ENCODE assay signal across 8 cellular contexts in the genomic region with DNA sequence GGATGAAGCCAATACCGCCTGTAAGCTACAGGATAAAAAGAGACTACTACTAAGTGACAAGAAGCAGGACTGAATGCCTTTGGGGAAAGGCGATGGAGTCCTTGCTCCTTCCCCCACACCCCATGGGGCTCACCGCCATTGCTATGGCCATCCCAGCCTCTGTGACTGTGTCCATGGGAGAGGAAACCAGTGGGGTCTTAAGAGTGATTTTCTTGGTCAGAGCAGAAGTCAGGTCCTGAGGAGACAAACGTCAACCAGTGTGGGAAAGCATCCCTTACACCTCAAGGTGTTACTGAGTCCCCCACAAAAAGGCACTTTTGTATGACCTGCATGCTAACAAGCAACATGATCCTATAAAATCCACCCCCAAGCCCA. TPM values are rescaled to one million over a fixed set of nuclear protein-coding genes. Genes with fewer than 3 reads are reported as not detected.
DNase-seq lines count a peak whose midpoint lies in the region; ATAC-seq, FAIRE-seq and TF ChIP-seq lines count a peak whose summit lies in the region.

No MANE protein-coding gene starts in this region.

- TF ChIP-seq CTCF in HepG2 (CRISPR knock-in tag; IDR thresholded peaks at IDR 0.05) (no peak), thyroid gland (IDR thresholded peaks at IDR 0.05) (no peak)

- no peaks in the 10 kb centered on the region for H3K27me3 Mint-ChIP-seq in activated naive CD4-positive, alpha-beta T cell treated with anti-CD3 and anti-CD28 coated beads for 36 hours (ENCODE audit: low read depth)

- no peaks in the 10 kb centered on the region for H4K20me1 ChIP-seq in HepG2 (ENCODE audit: insufficient read depth, low read length)

- H3K36me3 ChIP-seq in HepG2 (replicated peaks in 1 of 2; ENCODE audit: control insufficient read depth in 1 of 2, insufficient read depth in 2 of 2, low read length in 2 of 2) (peaks cover 28 to 62% of the 10 kb centered on the region in 2 experiments), thyroid gland (peaks cover 51 to 57% of the 10 kb centered on the region in 2 donors)

- H3K79me2 ChIP-seq in HepG2 (ENCODE audit: insufficient read depth, low read length), result peaks cover 15% of the 10 kb centered on the region

- peak overlapping the region; percentile 89 for H3K27ac Mint-ChIP-seq in activated naive CD4-positive, alpha-beta T cell treated with anti-CD3 and anti-CD28 coated beads for 36 hours

- H3K27ac ChIP-seq in angular gyrus (ENCODE audit: low read depth, low read length) (peak overlapping the region; percentile 97), HepG2 (ENCODE audit: extremely low read length, insufficient read depth, low read length) (peak overlapping the region; percentile 63), thyroid gland (peak overlapping the region; percentile 36 to 85 (median 78))

- H3K27me3 ChIP-seq in HepG2 (ENCODE audit: control insufficient read depth in 1 of 2, insufficient read depth in 2 of 2, low read length in 2 of 2) (no peaks in the 10 kb centered on the region), thyroid gland (no peaks in the 10 kb centered on the region)

- peaks cover 60% of the 10 kb centered on the region for H3K36me3 Mint-ChIP-seq in activated naive CD4-positive, alpha-beta T cell treated with anti-CD3 and anti-CD28 coated beads for 36 hours (ENCODE audit: low read depth)

- TF ChIP-seq POLR2A in HepG2 (IDR thresholded peaks at IDR 0.05; ENCODE audit: insufficient read depth in 1 of 2, low read depth in 2 of 2, low read length in 2 of 2) (no peak), thyroid gland (IDR thresholded peaks at IDR 0.05) (no peak)

- H2AFZ ChIP-seq in HepG2 (ENCODE audit: low read length), result no peak overlapping the region

- H3K9me3 ChIP-seq in HepG2 (ENCODE audit: low read length) (no peaks in the 10 kb centered on the region), thyroid gland (no peaks in the 10 kb centered on the region)

- no TSS peak for BruUV-seq in HepG2 (replicated peaks; lab: Mats Ljungman, UMichigan)

- WGBS in HepG2 (ENCODE audit: low lambda C conversion rate), result 100% methylated on average over 2 of the region's 4 CpGs
- WGBS in thyroid gland, 2 donors, result 85 to 93% methylated on average over 4 of the region's 4 CpGs

- H3K9me3 Mint-ChIP-seq in activated naive CD4-positive, alpha-beta T cell treated with anti-CD3 and anti-CD28 coated beads for 36 hours, result no peaks in the 10 kb centered on the region

- TF ChIP-seq RAD21 in HepG2 (CRISPR knock-in tag; IDR thresholded peaks at IDR 0.05), result no peak

- DNase-seq in activated naive CD4-positive, alpha-beta T cell treated with anti-CD3 and anti-CD28 coated beads for 36 hours, result no peak
- no peak for DNase-seq in activated naive CD4-positive, alpha-beta T cell treated with anti-CD3 and anti-CD28 coated beads, Interleukin-2, amount 50 U/mL, for 16 hours
- DNase-seq in HepG2 (ENCODE audit: low spot score), result no peak
- no peak for DNase-seq in thyroid gland
- DNase-seq in NCI-H510A (lab: John Stamatoyannopoulos, UW), result no peak
- no peak for DNase-seq in NOMO-1 (lab: John Stamatoyannopoulos, UW; ENCODE audit: unreplicated experiment in 2 of 2)

- ATAC-seq in HepG2 (no peak), GM21529 (IDR thresholded peaks at IDR 0.05; ENCODE audit: unreplicated experiment) (no peak)

- H3K4me2 ChIP-seq in HepG2 (ENCODE audit: low read depth, low read length), result peak overlapping the region; percentile 90

- TF ChIP-seq EP300 in HepG2 (IDR thresholded peaks at IDR 0.05; ENCODE audit: low read depth in 2 of 2, low read length in 2 of 2) (no peak), HepG2 (CRISPR knock-in tag; IDR thresholded peaks at IDR 0.05; ENCODE audit: borderline replicate concordance) (no peak)

- no peak for FAIRE-seq in HepG2 (lab: Jason Lieb, UNC)

- peaks cover 49% of the 10 kb centered on the region for H3K4me1 ChIP-seq in HepG2 (ENCODE audit: insufficient read depth, low read length)
- H3K4me1 ChIP-seq in thyroid gland, result peaks cover 9 to 19% of the 10 kb centered on the region in 2 donors

- peaks cover 57% of the 10 kb centered on the region for H3K4me1 Mint-ChIP-seq in activated naive CD4-positive, alpha-beta T cell treated with anti-CD3 and anti-CD28 coated beads for 36 hours (ENCODE audit: low read depth)

- POLR2A ChIA-PET in HepG2 (lab: Yijun Ruan, JAX), result interaction anchor here (1.5 to 2.3 kb wide), 6 partner anchors 13 to 109 kb away, joined by 5 to 40 read pairs (median 8); a partner anchor contains a TSS

- intact Hi-C loops in activated naive CD4-positive, alpha-beta T cell treated with anti-CD3 and anti-CD28 coated beads for 36 hours (cut with micrococcal nuclease), result loop anchor here (10.0 kb wide), 1 partner anchor 697 kb away; a partner anchor contains a TSS
- intact Hi-C loops in HepG2 (cut with micrococcal nuclease; ENCODE audit: unreplicated experiment) (no loop called here), thyroid gland (cut with DNase I) (loop anchor here (10.0 kb wide), 1 partner anchor 67 kb away; a partner anchor contains a TSS)

- peak overlapping the region; percentile 83 for H3K9ac ChIP-seq in HepG2 (ENCODE audit: insufficient read depth, low read depth, low read length)

- in situ Hi-C loops in HepG2 (cut with HindIII; ENCODE audit: extremely low pct_ligation_motif_present, low pct_unique_long_range_greater_than_20kb), result no loop called here

- H3K4me3 ChIP-seq in HepG2 (replicated peaks in 1 of 3; ENCODE audit: insufficient read depth in 1 of 3, low read depth in 2 of 3, low read length in 3 of 3), result peak overlapping the region; percentile 56 to 78 (median 73); a peak in 5 of 6 replicates
- H3K4me3 ChIP-seq in thyroid gland (replicated peaks in 1 of 3), result peak overlapping the region in 1 of 3 donors; percentile 56

- CTCF ChIA-PET in activated naive CD4-positive, alpha-beta T cell treated with anti-CD3 and anti-CD28 coated beads for 36 hours (lab: Charles Lee), result interaction anchor here (0.7 to 1.9 kb wide), 4 partner anchors 14 to 66 kb away, joined by 3 to 7 read pairs (median 4); a partner anchor contains a TSS
- CTCF ChIA-PET in HepG2 (lab: Yijun Ruan, JAX; ENCODE audit: low intra/inter-chr PET ratio, low total read pairs), result no interaction called here

- peak overlapping the region; percentile 91 for H3K4me3 Mint-ChIP-seq in activated naive CD4-positive, alpha-beta T cell treated with anti-CD3 and anti-CD28 coated beads for 36 hours

RNA-seq across cellular contexts. Expression of a gene that starts 0.9 kb away (rescaled TPM):
- total RNA-seq in activated naive CD4-positive, alpha-beta T cell treated with anti-CD3 and anti-CD28 coated beads for 36 hours, result 100 to 1,000 TPM; 565 to 593 TPM
- total RNA-seq in HepG2 (2016; rRNA removed; fragmentation: Illumina TruSeq; extraction: Trizol), result 260 and 344 TPM in 2 replicates
- total RNA-seq in HepG2 (2016; cell fraction: cytosol; rRNA removed; fragmentation: Illumina TruSeq; extraction: Trizol; ENCODE audit: low read depth), result 94.1 and 106 TPM in 2 replicates
- total RNA-seq in HepG2 (2016; cell fraction: insoluble cytoplasmic fraction; rRNA removed; fragmentation: Illumina TruSeq; extraction: Trizol), result 263 and 346 TPM in 2 replicates
- 186 and 193 TPM in 2 replicates for total RNA-seq in HepG2 (2016; cell fraction: membrane; rRNA removed; fragmentation: Illumina TruSeq; extraction: Trizol)
- total RNA-seq in HepG2 (2016; cell fraction: nucleus; rRNA removed; fragmentation: Illumina TruSeq; extraction: Trizol), result 117 and 127 TPM in 2 replicates
- 248 and 252 TPM in 2 replicates for polyA plus RNA-seq in HepG2 (2011; rRNA removed)
- 227 and 254 TPM in 2 replicates for polyA plus RNA-seq in HepG2 (2011; cell fraction: cytosol; rRNA removed)
- polyA plus RNA-seq in HepG2 (2011; cell fraction: nucleus; rRNA removed), result 167 and 184 TPM in 2 replicates
- 171 and 213 TPM in 2 replicates for polyA plus RNA-seq in HepG2 (2012)
- 80.1 and 88.8 TPM in 2 replicates for polyA plus RNA-seq in HepG2 (2016; cell fraction: cytosol; fragmentation: Illumina TruSeq; extraction: Trizol; ENCODE audit: low read depth)
- 319 and 340 TPM in 2 replicates for polyA plus RNA-seq in HepG2 (2016; cell fraction: insoluble cytoplasmic fraction; fragmentation: Illumina TruSeq; extraction: Trizol; ENCODE audit: low read depth)
- polyA plus RNA-seq in HepG2 (2016; cell fraction: membrane; fragmentation: Illumina TruSeq; extraction: Trizol; ENCODE audit: low read depth), result 142 and 165 TPM in 2 replicates
- 169 and 178 TPM in 2 replicates for polyA plus RNA-seq in HepG2 (2016; cell fraction: nucleus; fragmentation: Illumina TruSeq; extraction: Trizol; ENCODE audit: insufficient read depth, low read depth)
- 431 and 698 TPM in 2 replicates for polyA minus RNA-seq in HepG2 (2011; rRNA and poly(A)+ RNA removed; ENCODE audit: low replicate concordance)
- 171 and 193 TPM in 2 replicates for polyA minus RNA-seq in HepG2 (2011; cell fraction: cytosol; rRNA and poly(A)+ RNA removed)
- 84.5 and 109 TPM in 2 replicates for polyA minus RNA-seq in HepG2 (2011; cell fraction: nucleus; rRNA and poly(A)+ RNA removed)
- total RNA-seq in thyroid gland, result 100 to 1,000 TPM in 3 of 4 donors, 10 to 100 TPM in 1; 92.9 to 159 (median 109) TPM

RNA-seq across cellular contexts. Expression of a gene that starts 6.4 kb away (rescaled TPM):
- 100 to 1,000 TPM; 113 to 115 TPM for total RNA-seq in activated naive CD4-positive, alpha-beta T cell treated with anti-CD3 and anti-CD28 coated beads for 36 hours
- total RNA-seq in HepG2 (2016; rRNA removed; fragmentation: Illumina TruSeq; extraction: Trizol), result 50.0 and 51.9 TPM in 2 replicates
- 26.9 and 32.9 TPM in 2 replicates for total RNA-seq in HepG2 (2016; cell fraction: cytosol; rRNA removed; fragmentation: Illumina TruSeq; extraction: Trizol; ENCODE audit: low read depth)
- 52.3 and 61.1 TPM in 2 replicates for total RNA-seq in HepG2 (2016; cell fraction: insoluble cytoplasmic fraction; rRNA removed; fragmentation: Illumina TruSeq; extraction: Trizol)
- 26.1 and 38.8 TPM in 2 replicates for total RNA-seq in HepG2 (2016; cell fraction: membrane; rRNA removed; fragmentation: Illumina TruSeq; extraction: Trizol)
- total RNA-seq in HepG2 (2016; cell fraction: nucleus; rRNA removed; fragmentation: Illumina TruSeq; extraction: Trizol), result 24.4 and 30.9 TPM in 2 replicates
- 39.0 and 42.0 TPM in 2 replicates for polyA plus RNA-seq in HepG2 (2011; rRNA removed)
- 32.1 and 56.3 TPM in 2 replicates for polyA plus RNA-seq in HepG2 (2011; cell fraction: cytosol; rRNA removed)
- polyA plus RNA-seq in HepG2 (2011; cell fraction: nucleus; rRNA removed), result 29.5 and 32.3 TPM in 2 replicates
- 31.0 and 39.6 TPM in 2 replicates for polyA plus RNA-seq in HepG2 (2012)
- 31.0 and 36.1 TPM in 2 replicates for polyA plus RNA-seq in HepG2 (2016; cell fraction: cytosol; fragmentation: Illumina TruSeq; extraction: Trizol; ENCODE audit: low read depth)
- 63.6 and 69.8 TPM in 2 replicates for polyA plus RNA-seq in HepG2 (2016; cell fraction: insoluble cytoplasmic fraction; fragmentation: Illumina TruSeq; extraction: Trizol; ENCODE audit: low read depth)
- polyA plus RNA-seq in HepG2 (2016; cell fraction: membrane; fragmentation: Illumina TruSeq; extraction: Trizol; ENCODE audit: low read depth), result 28.9 and 36.0 TPM in 2 replicates
- 39.0 and 43.6 TPM in 2 replicates for polyA plus RNA-seq in HepG2 (2016; cell fraction: nucleus; fragmentation: Illumina TruSeq; extraction: Trizol; ENCODE audit: insufficient read depth, low read depth)
- 70.8 and 119 TPM in 2 replicates for polyA minus RNA-seq in HepG2 (2011; rRNA and poly(A)+ RNA removed; ENCODE audit: low replicate concordance)
- polyA minus RNA-seq in HepG2 (2011; cell fraction: cytosol; rRNA and poly(A)+ RNA removed), result 23.8 and 35.3 TPM in 2 replicates
- polyA minus RNA-seq in HepG2 (2011; cell fraction: nucleus; rRNA and poly(A)+ RNA removed), result 27.4 and 27.9 TPM in 2 replicates
- 100 to 1,000 TPM; 120 to 305 (median 146) TPM for total RNA-seq in thyroid gland

RNA-seq across cellular contexts. Expression of a gene that starts 9.9 kb away (rescaled TPM):
- 10 to 100 TPM; 19.5 to 19.7 TPM for total RNA-seq in activated naive CD4-positive, alpha-beta T cell treated with anti-CD3 and anti-CD28 coated beads for 36 hours
- total RNA-seq in HepG2 (2016; rRNA removed; fragmentation: Illumina TruSeq; extraction: Trizol), result 18.3 and 19.9 TPM in 2 replicates
- 8.0 and 9.1 TPM in 2 replicates for total RNA-seq in HepG2 (2016; cell fraction: cytosol; rRNA removed; fragmentation: Illumina TruSeq; extraction: Trizol; ENCODE audit: low read depth)
- total RNA-seq in HepG2 (2016; cell fraction: insoluble cytoplasmic fraction; rRNA removed; fragmentation: Illumina TruSeq; extraction: Trizol), result 17.2 and 17.7 TPM in 2 replicates
- total RNA-seq in HepG2 (2016; cell fraction: membrane; rRNA removed; fragmentation: Illumina TruSeq; extraction: Trizol), result 13.3 and 16.1 TPM in 2 replicates
- total RNA-seq in HepG2 (2016; cell fraction: nucleus; rRNA removed; fragmentation: Illumina TruSeq; extraction: Trizol), result 12.3 and 12.5 TPM in 2 replicates
- 31.7 and 36.5 TPM in 2 replicates for polyA plus RNA-seq in HepG2 (2011; rRNA removed)
- polyA plus RNA-seq in HepG2 (2011; cell fraction: cytosol; rRNA removed), result 28.5 and 42.5 TPM in 2 replicates
- 69.2 and 85.2 TPM in 2 replicates for polyA plus RNA-seq in HepG2 (2011; cell fraction: nucleus; rRNA removed)
- polyA plus RNA-seq in HepG2 (2012), result 10.7 and 12.1 TPM in 2 replicates
- 6.0 and 7.7 TPM in 2 replicates for polyA plus RNA-seq in HepG2 (2016; cell fraction: cytosol; fragmentation: Illumina TruSeq; extraction: Trizol; ENCODE audit: low read depth)
- 16.3 and 17.2 TPM in 2 replicates for polyA plus RNA-seq in HepG2 (2016; cell fraction: insoluble cytoplasmic fraction; fragmentation: Illumina TruSeq; extraction: Trizol; ENCODE audit: low read depth)
- 10.6 and 11.7 TPM in 2 replicates for polyA plus RNA-seq in HepG2 (2016; cell fraction: membrane; fragmentation: Illumina TruSeq; extraction: Trizol; ENCODE audit: low read depth)
- polyA plus RNA-seq in HepG2 (2016; cell fraction: nucleus; fragmentation: Illumina TruSeq; extraction: Trizol; ENCODE audit: insufficient read depth, low read depth), result 23.7 and 24.6 TPM in 2 replicates
- polyA minus RNA-seq in HepG2 (2011; rRNA and poly(A)+ RNA removed; ENCODE audit: low replicate concordance), result 62.8 and 69.7 TPM in 2 replicates
- polyA minus RNA-seq in HepG2 (2011; cell fraction: cytosol; rRNA and poly(A)+ RNA removed), result 9.5 and 20.9 TPM in 2 replicates
- 11.2 and 17.4 TPM in 2 replicates for polyA minus RNA-seq in HepG2 (2011; cell fraction: nucleus; rRNA and poly(A)+ RNA removed)
- total RNA-seq in thyroid gland, result 10 to 100 TPM; 43.1 to 91.4 (median 60.0) TPM

RNA-seq across cellular contexts. Expression of a gene that starts 21.1 kb away (rescaled TPM):
- total RNA-seq in activated naive CD4-positive, alpha-beta T cell treated with anti-CD3 and anti-CD28 coated beads for 36 hours, result 100 to 1,000 TPM; 119 to 120 TPM
- total RNA-seq in HepG2 (2016; rRNA removed; fragmentation: Illumina TruSeq; extraction: Trizol) (71.2 and 73.4 TPM in 2 replicates), thyroid gland (100 to 1,000 TPM; 125 to 169 (median 149) TPM)
- total RNA-seq in HepG2 (2016; cell fraction: cytosol; rRNA removed; fragmentation: Illumina TruSeq; extraction: Trizol; ENCODE audit: low read depth), result 3.5 and 5.3 TPM in 2 replicates
- total RNA-seq in HepG2 (2016; cell fraction: insoluble cytoplasmic fraction; rRNA removed; fragmentation: Illumina TruSeq; extraction: Trizol), result 62.0 and 83.0 TPM in 2 replicates
- total RNA-seq in HepG2 (2016; cell fraction: membrane; rRNA removed; fragmentation: Illumina TruSeq; extraction: Trizol), result 11.9 and 16.0 TPM in 2 replicates
- 75.4 and 75.5 TPM in 2 replicates for total RNA-seq in HepG2 (2016; cell fraction: nucleus; rRNA removed; fragmentation: Illumina TruSeq; extraction: Trizol)
- polyA plus RNA-seq in HepG2 (2011; rRNA removed), result 139 and 187 TPM in 2 replicates
- polyA plus RNA-seq in HepG2 (2011; cell fraction: cytosol; rRNA removed), result 54.1 and 69.9 TPM in 2 replicates
- polyA plus RNA-seq in HepG2 (2011; cell fraction: nucleus; rRNA removed), result 948 and 1,074 TPM in 2 replicates
- polyA plus RNA-seq in HepG2 (2012), result 82.4 and 107 TPM in 2 replicates
- polyA plus RNA-seq in HepG2 (2016; cell fraction: cytosol; fragmentation: Illumina TruSeq; extraction: Trizol; ENCODE audit: low read depth), result 3.7 and 3.8 TPM in 2 replicates
- 65.3 and 72.1 TPM in 2 replicates for polyA plus RNA-seq in HepG2 (2016; cell fraction: insoluble cytoplasmic fraction; fragmentation: Illumina TruSeq; extraction: Trizol; ENCODE audit: low read depth)
- 8.5 and 9.3 TPM in 2 replicates for polyA plus RNA-seq in HepG2 (2016; cell fraction: membrane; fragmentation: Illumina TruSeq; extraction: Trizol; ENCODE audit: low read depth)
- 267 and 275 TPM in 2 replicates for polyA plus RNA-seq in HepG2 (2016; cell fraction: nucleus; fragmentation: Illumina TruSeq; extraction: Trizol; ENCODE audit: insufficient read depth, low read depth)
- polyA minus RNA-seq in HepG2 (2011; rRNA and poly(A)+ RNA removed; ENCODE audit: low replicate concordance), result 181 and 224 TPM in 2 replicates
- 39.8 and 50.4 TPM in 2 replicates for polyA minus RNA-seq in HepG2 (2011; cell fraction: cytosol; rRNA and poly(A)+ RNA removed)
- 60.6 and 69.1 TPM in 2 replicates for polyA minus RNA-seq in HepG2 (2011; cell fraction: nucleus; rRNA and poly(A)+ RNA removed)

RNA-seq across cellular contexts. Expression of a gene that starts 38.2 kb away (rescaled TPM):
- total RNA-seq in activated naive CD4-positive, alpha-beta T cell treated with anti-CD3 and anti-CD28 coated beads for 36 hours, result 10 to 100 TPM; 20.2 to 21.7 TPM
- total RNA-seq in HepG2 (2016; rRNA removed; fragmentation: Illumina TruSeq; extraction: Trizol) (not detected in 2 replicates), thyroid gland (100 to 1,000 TPM in 1 of 4 donors, 10 to 100 TPM in 3; 73.5 to 117 (median 95.0) TPM)
- not detected in 2 replicates for total RNA-seq in HepG2 (2016; cell fraction: cytosol; rRNA removed; fragmentation: Illumina TruSeq; extraction: Trizol; ENCODE audit: low read depth)
- total RNA-seq in HepG2 (2016; cell fraction: insoluble cytoplasmic fraction; rRNA removed; fragmentation: Illumina TruSeq; extraction: Trizol), result 0.09 TPM in 1 of 2 replicates, not detected in the other
- total RNA-seq in HepG2 (2016; cell fraction: membrane; rRNA removed; fragmentation: Illumina TruSeq; extraction: Trizol), result not detected in 2 replicates
- total RNA-seq in HepG2 (2016; cell fraction: nucleus; rRNA removed; fragmentation: Illumina TruSeq; extraction: Trizol), result 0.09 TPM in 1 of 2 replicates, not detected in the other
- polyA plus RNA-seq in HepG2 (2011; rRNA removed), result 0.01 TPM in 1 of 2 replicates, not detected in the other
- 0.07 TPM in 1 of 2 replicates, not detected in the other for polyA plus RNA-seq in HepG2 (2011; cell fraction: cytosol; rRNA removed)
- 0.29 and 0.38 TPM in 2 replicates for polyA plus RNA-seq in HepG2 (2011; cell fraction: nucleus; rRNA removed)
- 0.16 TPM in 1 of 2 replicates, not detected in the other for polyA plus RNA-seq in HepG2 (2012)
- polyA plus RNA-seq in HepG2 (2016; cell fraction: cytosol; fragmentation: Illumina TruSeq; extraction: Trizol; ENCODE audit: low read depth), result not detected in 2 replicates
- not detected in 2 replicates for polyA plus RNA-seq in HepG2 (2016; cell fraction: insoluble cytoplasmic fraction; fragmentation: Illumina TruSeq; extraction: Trizol; ENCODE audit: low read depth)
- polyA plus RNA-seq in HepG2 (2016; cell fraction: membrane; fragmentation: Illumina TruSeq; extraction: Trizol; ENCODE audit: low read depth), result not detected in 2 replicates
- not detected in 2 replicates for polyA plus RNA-seq in HepG2 (2016; cell fraction: nucleus; fragmentation: Illumina TruSeq; extraction: Trizol; ENCODE audit: insufficient read depth, low read depth)
- 0.24 and 77.8 TPM in 2 replicates for polyA minus RNA-seq in HepG2 (2011; rRNA and poly(A)+ RNA removed; ENCODE audit: low replicate concordance)
- 2.1 and 2.3 TPM in 2 replicates for polyA minus RNA-seq in HepG2 (2011; cell fraction: cytosol; rRNA and poly(A)+ RNA removed)
- 1.5 and 2.2 TPM in 2 replicates for polyA minus RNA-seq in HepG2 (2011; cell fraction: nucleus; rRNA and poly(A)+ RNA removed)
